1 cellular context compared by ENCODE assay signal in genomic region chr9:121449786-121450185, GRCh38.
TF ChIP-seq lines count a peak whose summit lies in the region.

No MANE protein-coding gene starts in this region.

TF ChIP-seq in SK-N-SH treated with all-trans-retinoic acid at 6 μM for 48 hours, 23 proteins besides CTCF, POLR2A, EP300 and RAD21 (continued from another document):
- TF ChIP-seq CSRNP3 (CRISPR knock-in tag; IDR thresholded peaks at IDR 0.05) (no peak), ZFP3 (CRISPR knock-in tag; IDR thresholded peaks at IDR 0.05) (no peak), ZNF70 (CRISPR knock-in tag; IDR thresholded peaks at IDR 0.05) (no peak), ZFP30 (CRISPR knock-in tag; IDR thresholded peaks at IDR 0.05) (no peak), SNAI2 (CRISPR knock-in tag; IDR thresholded peaks at IDR 0.05) (no peak), ISL1 (CRISPR knock-in tag; IDR thresholded peaks at IDR 0.05) (no peak), RARB (CRISPR knock-in tag; IDR thresholded peaks at IDR 0.05) (no peak), CREB5 (CRISPR knock-in tag; IDR thresholded peaks at IDR 0.05; ENCODE audit: low read depth) (no peak)
